8 cellular contexts compared by ENCODE assay signal in the genomic region with DNA sequence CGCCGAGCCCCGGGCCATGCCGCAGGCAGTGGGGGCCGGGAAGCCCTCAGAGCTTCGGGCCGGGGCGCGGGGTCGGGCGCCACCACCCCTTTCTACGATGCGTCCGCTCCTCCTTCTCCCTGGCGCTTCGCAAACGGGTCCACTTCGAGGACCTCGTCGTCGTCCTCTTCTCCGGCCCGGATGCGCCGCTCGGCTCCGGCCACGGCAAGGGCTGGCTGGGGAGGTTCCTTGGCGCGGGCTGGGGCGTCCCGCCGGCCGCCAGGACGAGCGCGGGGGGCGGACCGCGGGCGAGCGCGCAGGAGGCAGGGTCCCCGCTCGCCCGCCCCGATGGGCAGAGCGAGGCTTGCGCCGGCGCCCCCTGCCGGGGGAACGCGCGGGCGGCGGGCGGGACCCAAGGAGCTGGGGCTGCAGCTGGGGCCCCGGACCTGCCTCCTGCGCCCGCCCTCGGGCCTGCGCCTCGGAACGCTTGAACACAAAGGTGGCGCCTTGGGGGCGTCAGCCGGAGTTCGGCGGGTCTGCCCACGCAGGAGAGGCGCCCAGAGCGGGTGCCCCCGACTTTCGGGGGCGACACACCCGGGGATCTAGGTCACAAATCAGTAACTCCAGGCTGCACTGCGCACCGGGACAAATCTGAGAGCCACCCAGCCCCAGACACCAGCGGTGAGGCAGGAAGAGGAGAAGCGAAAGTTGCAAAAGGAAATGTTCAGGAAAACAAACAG. TPM values are rescaled to one million over a fixed set of nuclear protein-coding genes. Genes with fewer than 3 reads are reported as not detected.
DNase-seq lines count a peak whose midpoint lies in the region; ATAC-seq, FAIRE-seq and TF ChIP-seq lines count a peak whose summit lies in the region.

Gene ROR2 (minus strand): TSS at position 283 of the 719 bp plus-strand sequence.

- peaks cover 0 to 3% of the 10 kb centered on the region in 2 donors for H3K4me1 ChIP-seq in kidney (ENCODE audit: control insufficient read depth in 1 of 2, insufficient read depth in 1 of 2, low read depth in 1 of 2, low read length in 2 of 2)

- ATAC-seq in HG03159 (IDR thresholded peaks at IDR 0.05; ENCODE audit: unreplicated experiment), result peak; percentile 61
- no peak for ATAC-seq in HG03469 (IDR thresholded peaks at IDR 0.05; ENCODE audit: unreplicated experiment)

- intact Hi-C loops in kidney (cut with DNase I), result no loop called here

- no peak within 1 kb of the TSS for H3K27ac ChIP-seq in kidney (ENCODE audit: low read depth in 2 of 2, low read length in 2 of 2)

- H3K9ac ChIP-seq in kidney (ENCODE audit: low read length in 2 of 2), result no peak within 1 kb of the TSS

- H3K36me3 ChIP-seq in kidney (ENCODE audit: control insufficient read depth in 1 of 2, insufficient read depth in 2 of 2, low read length in 2 of 2), result no peaks in the 10 kb centered on the region

- H3K4me3 ChIP-seq in cardiac fibroblast (replicated peaks in 1 of 2; ENCODE audit: low read depth in 2 of 2, low read length in 2 of 2), result peak within 1 kb of the TSS; percentile 36 to 87
- H3K4me3 ChIP-seq in kidney (ENCODE audit: low read length in 2 of 2), result peak within 1 kb of the TSS in 1 of 2 donors; percentile 39

- H3K9me3 ChIP-seq in kidney (ENCODE audit: control insufficient read depth in 1 of 2, low read length in 2 of 2), result peaks cover 2 to 5% of the 10 kb centered on the region in 2 donors

- DNase-seq in GM03348 (ENCODE audit: low spot score), result peak; percentile 90
- DNase-seq in SW 1271 (lab: John Stamatoyannopoulos, UW), result peak; percentile 30 to 36
- peak; percentile 18 to 86 for DNase-seq in cardiac fibroblast (ENCODE audit: low read depth in 2 of 2)
- peak; percentile 89 for DNase-seq in kidney
- peak; percentile 6 for DNase-seq in stimulated activated CD4-positive, alpha-beta T cell treated with anti-CD3 and anti-CD28 coated beads, Interleukin-2, amount 100 ng/mL, for 4 hours (ENCODE audit: low read depth)
- no peak for DNase-seq in amniotic stem cell (lab: John Stamatoyannopoulos, UW)

- no peak for FAIRE-seq in kidney (lab: Jason Lieb, UNC)

- TF ChIP-seq CTCF in cardiac fibroblast (IDR thresholded peaks at IDR 0.05; ENCODE audit: low read depth, low read length), result no peak
- TF ChIP-seq CTCF in kidney (IDR thresholded peaks at IDR 0.05; ENCODE audit: borderline replicate concordance, extremely low read depth, insufficient read depth), result peak; percentile 51

RNA-seq across cellular contexts. Expression of gene ROR2, which starts in this region (rescaled TPM):
- 5.7 TPM for total RNA-seq in kidney
- 1.5 TPM for polyA plus RNA-seq in kidney (ENCODE audit: insufficient read depth, low read depth, low replicate concordance)
